In the genomic region with DNA sequence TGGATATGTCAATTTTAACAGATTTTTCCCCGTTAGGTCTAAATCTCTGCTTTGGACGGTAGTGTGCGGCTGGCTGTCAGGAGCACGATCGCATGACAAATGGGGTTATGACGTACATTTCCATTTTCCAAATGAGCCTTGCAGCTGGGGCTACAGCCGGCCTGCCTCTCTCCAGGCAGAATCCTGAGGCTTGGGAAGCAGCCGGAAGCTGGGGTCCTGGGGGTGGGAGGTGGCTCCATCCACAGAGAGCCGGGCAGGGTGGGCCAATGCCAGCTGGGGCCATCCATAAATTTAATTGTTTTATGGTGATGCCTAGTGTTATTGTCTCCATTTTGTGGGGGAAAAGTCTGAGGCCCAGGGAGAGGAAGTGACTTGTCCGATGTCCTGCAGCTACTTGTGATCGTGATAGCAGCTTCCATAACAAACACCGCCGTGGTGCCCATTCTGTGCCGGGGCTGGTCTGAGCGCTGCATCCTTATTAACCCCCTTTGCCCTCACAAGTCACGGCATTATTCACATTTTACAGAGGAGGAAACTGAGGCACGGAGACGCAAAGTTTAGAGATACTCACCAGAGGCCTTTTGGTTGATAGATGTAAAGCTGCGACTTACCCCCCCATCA, we compare ENCODE assay signal across 16 cellular contexts. TPM values are rescaled to one million over a fixed set of nuclear protein-coding genes. Genes with fewer than 3 reads are reported as not detected.
A peak's percentile ranks its signal among the peaks of the same experiment; 100 is the strongest.
DNase-seq lines count a peak whose midpoint lies in the region; ATAC-seq and TF ChIP-seq lines count a peak whose summit lies in the region.
"Had no signal": no experiment of that assay in that cellular context is flagged by ENCODE, and none has a peak within 500 bp of the region (broad histone marks: within the 10 kb centered on the region; RNA-seq: fewer than 3 reads in every experiment).

No MANE protein-coding gene starts in this region.

- H3K36me3 Mint-ChIP-seq in activated CD4-positive, alpha-beta memory T cell treated with anti-CD3 and anti-CD28 coated beads, Interleukin-2, amount 10 ng/mL, durations not matched to agents 7 days and 5 days (ENCODE audit: low read depth) = no peaks in the 10 kb centered on the region
- no peaks in the 10 kb centered on the region for H3K36me3 Mint-ChIP-seq in activated CD4-positive, alpha-beta memory T cell treated with anti-CD3 and anti-CD28 coated beads for 36 hours

- intact Hi-C loops in activated CD4-positive, alpha-beta memory T cell treated with anti-CD3 and anti-CD28 coated beads for 36 hours (cut with micrococcal nuclease) = no loop called here
- intact Hi-C loops in Right ventricle myocardium inferior (cut with DNase I) (no loop called here), PC-9 (cut with micrococcal nuclease; ENCODE audit: unreplicated experiment) (no loop called here)

- H3K4me3 ChIP-seq in right atrium auricular region = no peak overlapping the region
- H3K4me3 ChIP-seq in PC-9 = no peak overlapping the region
- H3K4me3 ChIP-seq: A549, GM23338 had no signal

- CTCF ChIA-PET in activated CD4-positive, alpha-beta memory T cell treated with anti-CD3 and anti-CD28 coated beads, Interleukin-2, amount 10 ng/mL, durations not matched to agents 7 days and 5 days (lab: Charles Lee) = no interaction called here
- CTCF ChIA-PET in activated CD4-positive, alpha-beta memory T cell treated with anti-CD3 and anti-CD28 coated beads for 36 hours (lab: Charles Lee) = no interaction called here
- CTCF ChIA-PET in PC-9 (lab: Charles Lee) = no interaction called here

- H3K4me1 Mint-ChIP-seq in activated CD4-positive, alpha-beta memory T cell treated with anti-CD3 and anti-CD28 coated beads, Interleukin-2, amount 10 ng/mL, durations not matched to agents 7 days and 5 days = peaks cover 7% of the 10 kb centered on the region
- H3K4me1 Mint-ChIP-seq in activated CD4-positive, alpha-beta memory T cell treated with anti-CD3 and anti-CD28 coated beads for 36 hours (ENCODE audit: low read depth) = peaks cover 2% of the 10 kb centered on the region
- H3K4me1 Mint-ChIP-seq: GM23338 had no signal

- H2AFZ ChIP-seq in PC-9 = no peak overlapping the region
- H2AFZ ChIP-seq: GM23338 had no signal

- H3F3A ChIP-seq in PC-9 (ENCODE audit: insufficient read depth, low read depth) = no peaks in the 10 kb centered on the region

- no peak overlapping the region for H3K4me2 ChIP-seq in PC-9
- H3K4me2 ChIP-seq: A549, GM23338 had no signal

- no peaks in the 10 kb centered on the region for H3K9me2 ChIP-seq in PC-9 (ENCODE audit: insufficient read depth)

- TF ChIP-seq CTCF in right atrium auricular region (IDR thresholded peaks at IDR 0.05) = no peak
- TF ChIP-seq CTCF in PC-9 (conservative IDR thresholded peaks at IDR 0.05) = no peak

- H3K9me3 Mint-ChIP-seq in activated CD4-positive, alpha-beta memory T cell treated with anti-CD3 and anti-CD28 coated beads, Interleukin-2, amount 10 ng/mL, durations not matched to agents 7 days and 5 days = no peaks in the 10 kb centered on the region
- H3K9me3 Mint-ChIP-seq in activated CD4-positive, alpha-beta memory T cell treated with anti-CD3 and anti-CD28 coated beads for 36 hours = no peaks in the 10 kb centered on the region
- H3K9me3 Mint-ChIP-seq: CD4-positive, alpha-beta T cell; GM23338 had no signal

- ATAC-seq in Right ventricle myocardium inferior = no peak
- ATAC-seq: A549, GM23338 had no signal

- H3K27me3 Mint-ChIP-seq in activated CD4-positive, alpha-beta memory T cell treated with anti-CD3 and anti-CD28 coated beads, Interleukin-2, amount 10 ng/mL, durations not matched to agents 7 days and 5 days = no peaks in the 10 kb centered on the region
- no peaks in the 10 kb centered on the region for H3K27me3 Mint-ChIP-seq in activated CD4-positive, alpha-beta memory T cell treated with anti-CD3 and anti-CD28 coated beads for 36 hours
- H3K27me3 Mint-ChIP-seq: CD4-positive, alpha-beta T cell had no signal

- H3K79me2 ChIP-seq in PC-9 (ENCODE audit: low read depth) = no peaks in the 10 kb centered on the region

- POLR2A ChIA-PET in activated CD4-positive, alpha-beta memory T cell treated with anti-CD3 and anti-CD28 coated beads, Interleukin-2, amount 10 ng/mL, durations not matched to agents 7 days and 5 days (lab: Charles Lee) = no interaction called here
- POLR2A ChIA-PET in activated CD4-positive, alpha-beta memory T cell treated with anti-CD3 and anti-CD28 coated beads for 36 hours (lab: Charles Lee) = no interaction called here
- POLR2A ChIA-PET in PC-9 (lab: Charles Lee; ENCODE audit: unreplicated experiment) = no interaction called here

- no TSS peak for BruUV-seq in PC-9 (replicated peaks; lab: Mats Ljungman, UMichigan)

- no peaks in the 10 kb centered on the region for H3K36me3 ChIP-seq in right atrium auricular region
- no peaks in the 10 kb centered on the region for H3K36me3 ChIP-seq in PC-9 (ENCODE audit: low read depth)

- H3K9me3 ChIP-seq in right atrium auricular region (no peaks in the 10 kb centered on the region), PC-9 (ENCODE audit: insufficient read depth, low read depth) (no peaks in the 10 kb centered on the region)
- H3K9me3 ChIP-seq: A549, Caco-2 had no signal

- H3K27ac Mint-ChIP-seq in activated CD4-positive, alpha-beta memory T cell treated with anti-CD3 and anti-CD28 coated beads, Interleukin-2, amount 10 ng/mL, durations not matched to agents 7 days and 5 days = no peak overlapping the region
- no peak overlapping the region for H3K27ac Mint-ChIP-seq in activated CD4-positive, alpha-beta memory T cell treated with anti-CD3 and anti-CD28 coated beads for 36 hours
- H3K27ac Mint-ChIP-seq: CD4-positive, alpha-beta T cell; GM23338 had no signal

- no peak overlapping the region for H3K4me3 Mint-ChIP-seq in activated CD4-positive, alpha-beta memory T cell treated with anti-CD3 and anti-CD28 coated beads, Interleukin-2, amount 10 ng/mL, durations not matched to agents 7 days and 5 days
- H3K4me3 Mint-ChIP-seq in activated CD4-positive, alpha-beta memory T cell treated with anti-CD3 and anti-CD28 coated beads for 36 hours = no peak overlapping the region
- H3K4me3 Mint-ChIP-seq: CD4-positive, alpha-beta T cell; GM23338 had no signal

- peak; percentile 2 for DNase-seq in activated CD4-positive, alpha-beta memory T cell treated with anti-CD3 and anti-CD28 coated beads, Interleukin-2, amount 10 ng/mL, durations not matched to agents 7 days and 5 days
- no peak for DNase-seq in activated CD4-positive, alpha-beta memory T cell treated with anti-CD3 and anti-CD28 coated beads for 36 hours
- DNase-seq in right atrium auricular region (ENCODE audit: low spot score) (peak; percentile 38), Right ventricle myocardium inferior (ENCODE audit: missing footprints) (no peak), islet precursor cell (peak; percentile 32), NAMALWA (ENCODE audit: low spot score) (no peak), PC-9 (no peak)
- DNase-seq in stimulated activated CD8-positive, alpha-beta memory T cell treated with anti-CD3 and anti-CD28 coated beads, Interleukin-4, amount 100 ng/mL, for 48 hours = peak; percentile 9
- DNase-seq: AML-193; CD4-positive, alpha-beta T cell; GDM1 had no signal

- no peaks in the 10 kb centered on the region for H4K20me1 ChIP-seq in PC-9 (ENCODE audit: insufficient read depth)

- H3K27ac ChIP-seq in right atrium auricular region (no peak overlapping the region), PC-9 (no peak overlapping the region)
- H3K27ac ChIP-seq: 22Rv1, A549, C4-2B had no signal

- no peaks in the 10 kb centered on the region for H3K4me1 ChIP-seq in right atrium auricular region
- H3K4me1 ChIP-seq in PC-9 (replicated peaks; ENCODE audit: insufficient read depth) = no peaks in the 10 kb centered on the region
- H3K4me1 ChIP-seq: A549, Caco-2 had no signal

- no peaks in the 10 kb centered on the region for H3K27me3 ChIP-seq in right atrium auricular region
- no peaks in the 10 kb centered on the region for H3K27me3 ChIP-seq in PC-9 (ENCODE audit: insufficient read depth, low read depth)

RNA-seq across cellular contexts. Expression of a gene that starts 53.0 kb away (rescaled TPM):
- not detected for total RNA-seq in activated CD4-positive, alpha-beta memory T cell treated with anti-CD3 and anti-CD28 coated beads, Interleukin-2, amount 10 ng/mL, durations not matched to agents 7 days and 5 days
- total RNA-seq in activated CD4-positive, alpha-beta memory T cell treated with anti-CD3 and anti-CD28 coated beads for 36 hours = not detected
- total RNA-seq in right atrium auricular region (1 to 10 TPM; 5.8 to 6.9 TPM), Right ventricle myocardium inferior (7.9 TPM), PC-9 (2021) (not detected in 2 replicates)
- total RNA-seq: CD4-positive, alpha-beta T cell had no signal

Comparison
In these comparisons a context has a peak if more than half of its experiments do, and no peak if none do; other contexts are left out.
1. DNase-seq: peak in activated CD4-positive, alpha-beta memory T cell treated with anti-CD3 and anti-CD28 coated beads, Interleukin-2, amount 10 ng/mL, durations not matched to agents 7 days and 5 days (single experiment), right atrium auricular region (single experiment), islet precursor cell (single experiment) and stimulated activated CD8-positive, alpha-beta memory T cell treated with anti-CD3 and anti-CD28 coated beads, Interleukin-4, amount 100 ng/mL, for 48 hours (single experiment); none in activated CD4-positive, alpha-beta memory T cell treated with anti-CD3 and anti-CD28 coated beads for 36 hours (single experiment), Right ventricle myocardium inferior (single experiment), NAMALWA (single experiment) and PC-9 (0 of 2).